Comparison of ENCODE assay signal across 11 cellular contexts in the genomic region with DNA sequence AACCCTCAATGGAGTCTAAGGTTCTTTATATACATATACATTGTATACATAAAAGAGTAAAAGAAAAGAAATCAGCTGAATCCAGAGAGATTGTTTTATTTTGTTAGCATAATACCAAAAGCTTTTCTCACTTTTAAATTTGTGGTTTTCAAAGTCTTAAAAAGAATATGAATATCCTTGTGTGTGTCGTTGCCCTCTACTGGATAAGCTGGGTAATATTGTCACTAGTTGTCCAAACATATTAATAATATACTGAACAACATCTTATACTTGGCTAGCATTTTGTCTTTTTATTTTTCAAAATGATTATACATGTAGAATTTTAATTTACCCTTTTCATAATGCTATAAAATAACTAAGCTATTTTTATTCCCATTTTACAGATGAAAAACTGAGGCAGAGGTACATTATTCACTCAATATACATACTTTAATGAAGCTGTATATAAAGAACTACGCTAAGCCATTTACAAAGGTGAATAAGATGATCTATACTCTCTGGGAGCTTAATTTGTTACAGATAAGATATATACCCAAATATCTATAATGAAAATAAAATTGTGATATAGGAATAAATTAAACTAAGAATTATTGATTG.
DNase-seq lines count a peak whose midpoint lies in the region; ATAC-seq, FAIRE-seq and TF ChIP-seq lines count a peak whose summit lies in the region.
"Had no signal": no experiment of that assay in that cellular context is flagged by ENCODE, and none has a peak within 500 bp of the region (broad histone marks: within the 10 kb centered on the region; RNA-seq: fewer than 3 reads in every experiment).

No MANE protein-coding gene starts in this region.

- no peaks in the 10 kb centered on the region for H3K27me3 Mint-ChIP-seq in glutamatergic neuron (ENCODE audit: unreplicated experiment)
- H3K27me3 Mint-ChIP-seq in effector memory CD8-positive, alpha-beta T cell: no peaks in the 10 kb centered on the region
- H3K27me3 Mint-ChIP-seq: central memory CD8-positive, alpha-beta T cell had no signal

- TF ChIP-seq POLR2A in sigmoid colon (IDR thresholded peaks at IDR 0.05): no peak

- intact Hi-C loops in sigmoid colon (cut with DNase I): no loop called here

- H3K4me3 Mint-ChIP-seq in glutamatergic neuron (ENCODE audit: unreplicated experiment): no peak overlapping the region
- H3K4me3 Mint-ChIP-seq in effector memory CD8-positive, alpha-beta T cell: no peak overlapping the region
- H3K4me3 Mint-ChIP-seq: central memory CD8-positive, alpha-beta T cell; memory B cell had no signal

- WGBS in small intestine, 3 donors: 71 to 80% (median 78%) methylated on average over 2 of the region's 2 CpGs
- WGBS in sigmoid colon, 2 donors: 83 to 84% methylated on average over 2 of the region's 2 CpGs

- H3K36me3 ChIP-seq in SJCRH30 (no peaks in the 10 kb centered on the region), small intestine (ENCODE audit: control insufficient read depth in 2 of 2, insufficient read depth in 2 of 2, low read length in 2 of 2) (no peaks in the 10 kb centered on the region), sigmoid colon (no peaks in the 10 kb centered on the region)

- no peak overlapping the region for H3K27ac Mint-ChIP-seq in glutamatergic neuron (ENCODE audit: unreplicated experiment)
- no peak overlapping the region for H3K27ac Mint-ChIP-seq in effector memory CD8-positive, alpha-beta T cell
- H3K27ac Mint-ChIP-seq: memory B cell had no signal

- H3K4me1 ChIP-seq in SJCRH30: no peaks in the 10 kb centered on the region
- no peaks in the 10 kb centered on the region for H3K4me1 ChIP-seq in small intestine (ENCODE audit: control insufficient read depth in 2 of 2, insufficient read depth in 1 of 2, low read depth in 1 of 2, low read length in 1 of 2)
- no peaks in the 10 kb centered on the region for H3K4me1 ChIP-seq in sigmoid colon

- H3K9me3 ChIP-seq in SJCRH30 (replicated peaks) (no peaks in the 10 kb centered on the region; the same call in 1 of the 2 replicates), small intestine (ENCODE audit: control insufficient read depth, low read depth) (no peaks in the 10 kb centered on the region), sigmoid colon (peaks cover 0 to 3% (median 0%) of the 10 kb centered on the region in 4 donors)

- no peak for FAIRE-seq in small intestine (lab: Jason Lieb, UNC)
- FAIRE-seq: TTC549 had no signal

- in situ Hi-C loops in ACHN (cut with HindIII; ENCODE audit: low pct_ligation_motif_present, low pct_unique_long_range_greater_than_20kb, low sequenced_read_pairs): no loop called here

- H3K4me3 ChIP-seq in SJCRH30 (no peak overlapping the region), small intestine (ENCODE audit: low read depth in 1 of 2, low read length in 2 of 2) (no peak overlapping the region), sigmoid colon (no peak overlapping the region)

- TF ChIP-seq CTCF in GM20000 (IDR thresholded peaks at IDR 0.05; ENCODE audit: extremely low read depth, missing control alignments) (peak; percentile 18), glutamatergic neuron (IDR thresholded peaks at IDR 0.05; ENCODE audit: partially characterized antibody, unreplicated experiment) (peak; percentile 74), sigmoid colon (IDR thresholded peaks at IDR 0.05) (no peak)

- H3K27ac ChIP-seq in SJCRH30 (peak overlapping the region; percentile 22), small intestine (ENCODE audit: low read depth in 1 of 2, low read length in 1 of 2) (no peak overlapping the region), sigmoid colon (no peak overlapping the region)

- H3K36me3 Mint-ChIP-seq in glutamatergic neuron (ENCODE audit: unreplicated experiment): no peaks in the 10 kb centered on the region
- H3K36me3 Mint-ChIP-seq in effector memory CD8-positive, alpha-beta T cell (ENCODE audit: insufficient read depth): no peaks in the 10 kb centered on the region
- H3K36me3 Mint-ChIP-seq: memory B cell had no signal

- H3K4me1 Mint-ChIP-seq in glutamatergic neuron (ENCODE audit: low read depth, unreplicated experiment): no peaks in the 10 kb centered on the region
- no peaks in the 10 kb centered on the region for H3K4me1 Mint-ChIP-seq in effector memory CD8-positive, alpha-beta T cell (ENCODE audit: low read depth in 2 of 2)
- H3K4me1 Mint-ChIP-seq: central memory CD8-positive, alpha-beta T cell; memory B cell had no signal

- TF ChIP-seq EP300 in sigmoid colon (IDR thresholded peaks at IDR 0.05): no peak

- no peaks in the 10 kb centered on the region for H3K27me3 ChIP-seq in SJCRH30
- no peaks in the 10 kb centered on the region for H3K27me3 ChIP-seq in small intestine (ENCODE audit: control insufficient read depth in 2 of 2, insufficient read depth in 2 of 2, low read length in 2 of 2)
- no peaks in the 10 kb centered on the region for H3K27me3 ChIP-seq in sigmoid colon

- H3K9me3 Mint-ChIP-seq in glutamatergic neuron (ENCODE audit: unreplicated experiment): peaks cover 3% of the 10 kb centered on the region
- peaks cover 3 to 37% of the 10 kb centered on the region in 2 donors for H3K9me3 Mint-ChIP-seq in effector memory CD8-positive, alpha-beta T cell

- peak; percentile 4 for DNase-seq in ACHN
- peak; percentile 5 for DNase-seq in GM20000 (ENCODE audit: low spot score)
- peak in 1 of 2 experiments; percentile 53 for DNase-seq in SJCRH30
- DNase-seq in glutamatergic neuron: no peak
- no peak for DNase-seq in effector memory CD8-positive, alpha-beta T cell
- DNase-seq in activated effector memory CD4-positive, alpha-beta T cell treated with anti-CD3 and anti-CD28 coated beads, Interleukin-2, amount 50 U/mL, for 16 hours: no peak
- DNase-seq in small intestine: no peak
- DNase-seq in sigmoid colon: no peak

- ATAC-seq in effector memory CD8-positive, alpha-beta T cell (replicated peaks): no peak

Comparison
In these comparisons a context has a peak if more than half of its experiments do, and no peak if none do; other contexts are left out.
1. DNase-seq: peak in ACHN (single experiment) and GM20000 (single experiment); none in glutamatergic neuron (single experiment), effector memory CD8-positive, alpha-beta T cell (0 of 3), activated effector memory CD4-positive, alpha-beta T cell treated with anti-CD3 and anti-CD28 coated beads, Interleukin-2, amount 50 U/mL, for 16 hours (single experiment), small intestine (single experiment) and sigmoid colon (single experiment).
2. CTCF ChIP-seq: peak in GM20000 (single experiment) and glutamatergic neuron (single experiment); none in sigmoid colon (0 of 4).